Comparison of ENCODE assay signal across 19 cellular contexts in the genomic region with DNA sequence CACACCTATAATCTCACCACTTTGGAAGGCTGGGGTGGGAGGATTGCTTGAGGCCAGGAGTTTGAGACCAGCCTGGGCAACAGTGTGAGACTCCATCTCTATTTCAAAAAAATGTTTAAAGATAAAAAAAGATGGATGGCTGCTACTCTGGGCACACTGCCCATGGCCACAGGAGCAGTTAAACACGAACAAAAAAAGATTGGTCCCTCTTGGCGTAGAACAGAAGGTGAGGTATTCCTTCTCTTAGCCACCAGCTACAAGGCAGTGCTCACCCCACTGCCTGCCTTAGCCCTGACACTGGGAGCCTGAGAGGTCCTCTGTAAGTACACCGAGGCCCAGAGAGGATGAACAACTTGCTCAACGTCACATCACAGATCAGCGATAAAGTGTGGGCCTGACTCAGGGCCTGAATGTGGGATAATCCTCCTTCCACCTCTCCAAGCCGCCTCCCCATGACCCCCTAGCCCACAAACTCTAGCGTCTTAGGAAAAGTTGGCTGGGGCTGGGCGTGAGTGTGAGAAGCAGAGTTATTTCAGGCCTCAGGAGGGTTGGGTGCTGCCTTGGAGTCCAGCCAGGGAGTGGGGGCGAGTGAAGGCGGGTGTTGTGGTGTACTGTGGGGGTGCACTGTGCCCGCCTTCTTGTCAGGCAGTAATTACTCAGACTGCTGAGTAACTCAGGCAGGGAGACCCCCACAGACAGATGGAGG. TPM values are rescaled to one million over a fixed set of nuclear protein-coding genes. Genes with fewer than 3 reads are reported as not detected.
DNase-seq lines count a peak whose midpoint lies in the region; ATAC-seq lines count a peak whose summit lies in the region.
"Had no signal": no experiment of that assay in that cellular context is flagged by ENCODE, and none has a peak within 500 bp of the region (broad histone marks: within the 10 kb centered on the region; RNA-seq: fewer than 3 reads in every experiment).

No MANE protein-coding gene starts in this region.

- no peak overlapping the region for H3K4me2 ChIP-seq in mesendoderm (ENCODE audit: low read length)

- no peak overlapping the region for H3K27ac ChIP-seq in CD4-positive, CD25-positive, alpha-beta regulatory T cell (ENCODE audit: insufficient read depth, low read length, poor library complexity, severe bottlenecking)
- H3K27ac ChIP-seq in SK-N-MC (0 out of 2 replicates have a peak overlapping the region, but pooled peaks have one; percentile 8), mesendoderm (ENCODE audit: low read depth, low read length) (no peak overlapping the region)
- H3K27ac ChIP-seq: ovary, vagina had no signal

- H3K27ac Mint-ChIP-seq in CD4-positive, CD25-positive, alpha-beta regulatory T cell, result no peak overlapping the region
- H3K27ac Mint-ChIP-seq in naive thymus-derived CD8-positive, alpha-beta T cell, result peak overlapping the region in 1 of 10 donors; percentile 62
- H3K27ac Mint-ChIP-seq: activated B cell treated with CpG ODN at 0.5 μM for 24 hours had no signal

- H3K9me3 ChIP-seq in CD4-positive, CD25-positive, alpha-beta regulatory T cell (ENCODE audit: control insufficient read depth in 2 of 2, low read length in 2 of 2), result no peaks in the 10 kb centered on the region
- H3K9me3 ChIP-seq in SK-N-MC (ENCODE audit: low read depth, low read length), result no peaks in the 10 kb centered on the region
- H3K9me3 ChIP-seq: ovary, vagina had no signal

- no peak overlapping the region for H3K23ac ChIP-seq in mesendoderm (ENCODE audit: low read length)

- peaks cover 56% of the 10 kb centered on the region for H3K4me1 ChIP-seq in CD4-positive, CD25-positive, alpha-beta regulatory T cell (ENCODE audit: control insufficient read depth, insufficient read depth, low read length, poor library complexity, severe bottlenecking)
- no peaks in the 10 kb centered on the region for H3K4me1 ChIP-seq in mesendoderm (ENCODE audit: control insufficient read depth, low read depth, low read length)

- H3K9me3 Mint-ChIP-seq in CD4-positive, CD25-positive, alpha-beta regulatory T cell, result no peaks in the 10 kb centered on the region
- no peaks in the 10 kb centered on the region for H3K9me3 Mint-ChIP-seq in naive thymus-derived CD8-positive, alpha-beta T cell
- H3K9me3 Mint-ChIP-seq: activated B cell treated with CpG ODN at 0.5 μM for 24 hours had no signal

- no peaks in the 10 kb centered on the region for H3K79me2 ChIP-seq in mesendoderm (ENCODE audit: control insufficient read depth, insufficient read depth, low read length)

- peaks cover 53% of the 10 kb centered on the region for H3K27me3 Mint-ChIP-seq in CD4-positive, CD25-positive, alpha-beta regulatory T cell
- H3K27me3 Mint-ChIP-seq in naive thymus-derived CD8-positive, alpha-beta T cell, result peaks cover 4 to 28% (median 14%) of the 10 kb centered on the region in 5 donors

- H3K9ac ChIP-seq in SK-N-MC (ENCODE audit: insufficient read length) (no peak overlapping the region), mesendoderm (ENCODE audit: low read length) (no peak overlapping the region)

- ATAC-seq in CD4-positive, CD25-positive, alpha-beta regulatory T cell (ENCODE audit: low read depth in 2 of 2), result no peak
- no peak for ATAC-seq in naive thymus-derived CD8-positive, alpha-beta T cell
- ATAC-seq: esophagus mucosa, left colon had no signal

- H4K8ac ChIP-seq in mesendoderm (ENCODE audit: low read depth, low read length), result no peak overlapping the region

- H3K18ac ChIP-seq in mesendoderm (ENCODE audit: low read length), result no peak overlapping the region

- WGBS in mesendoderm (ENCODE audit: extremely low coverage, insufficient coverage, low lambda C conversion rate), result no CpG with 5 or more reads among the region's 11 CpGs

- no peak overlapping the region for H2BK120ac ChIP-seq in mesendoderm (ENCODE audit: low read depth, low read length)

- no peak overlapping the region for H4K5ac ChIP-seq in mesendoderm (ENCODE audit: low read length)

- no peak overlapping the region for H3K4ac ChIP-seq in mesendoderm (ENCODE audit: low read depth, low read length)

- peaks cover 8 to 36% (median 16%) of the 10 kb centered on the region in 4 donors for H3K4me1 Mint-ChIP-seq in CD4-positive, CD25-positive, alpha-beta regulatory T cell
- H3K4me1 Mint-ChIP-seq in naive thymus-derived CD8-positive, alpha-beta T cell, result peaks cover 16 to 41% (median 32%) of the 10 kb centered on the region in 4 donors

- H2AK5ac ChIP-seq in mesendoderm (ENCODE audit: low read length), result no peak overlapping the region

- DNase-seq in CD4-positive, CD25-positive, alpha-beta regulatory T cell, result no peak
- DNase-seq in SK-N-MC (ENCODE audit: low read depth, low spot score) (no peak), NCI-H748 treated with DMSO at 0.1 percent for 48 hours (lab: John Stamatoyannopoulos, UW) (no peak), mesendoderm (no peak)
- DNase-seq in naive thymus-derived CD8-positive, alpha-beta T cell, result no peak
- DNase-seq: activated B cell treated with CpG ODN at 0.5 μM for 24 hours; activated CD8-positive, alpha-beta memory T cell treated with anti-CD3 and anti-CD28 coated beads for 24 hours; Calu3; central memory CD4-positive, alpha-beta T cell; Kasumi-1; left colon; NCI-H1092; NCI-H524 treated with DMSO at 0.1 percent for 48 hours; SHP77 treated with DMSO at 0.1 percent for 48 hours had no signal

- H3K79me1 ChIP-seq in mesendoderm (ENCODE audit: low read length), result peaks cover 2% of the 10 kb centered on the region

- H3K56ac ChIP-seq in mesendoderm (ENCODE audit: low read length), result no peak overlapping the region

- H3K36me3 Mint-ChIP-seq in CD4-positive, CD25-positive, alpha-beta regulatory T cell, result no peaks in the 10 kb centered on the region
- H3K36me3 Mint-ChIP-seq in naive thymus-derived CD8-positive, alpha-beta T cell, result no peaks in the 10 kb centered on the region

- peaks cover 7% of the 10 kb centered on the region for H3K27me3 ChIP-seq in CD4-positive, CD25-positive, alpha-beta regulatory T cell (ENCODE audit: control insufficient read depth, insufficient read depth, low read length)
- peaks cover 18% of the 10 kb centered on the region for H3K27me3 ChIP-seq in mesendoderm (ENCODE audit: insufficient read depth, low read length, poor library complexity)
- H3K27me3 ChIP-seq: ovary, vagina had no signal

- no peaks in the 10 kb centered on the region for H3K36me3 ChIP-seq in CD4-positive, CD25-positive, alpha-beta regulatory T cell (ENCODE audit: control insufficient read depth, insufficient read depth, low read length)
- H3K36me3 ChIP-seq in SK-N-MC (ENCODE audit: insufficient read depth, low read length) (no peaks in the 10 kb centered on the region), mesendoderm (ENCODE audit: control insufficient read depth, insufficient read depth, low read length) (no peaks in the 10 kb centered on the region)
- H3K36me3 ChIP-seq: ovary, vagina had no signal

- POLR2A ChIA-PET in naive thymus-derived CD8-positive, alpha-beta T cell (lab: Charles Lee), result interaction anchor here (1.5 kb wide), 1 partner anchor 13 kb away, joined by 3 read pairs; no protein-coding TSS in a partner anchor

- H2BK5ac ChIP-seq in mesendoderm (ENCODE audit: low read length), result no peak overlapping the region

- no peak overlapping the region for H3K4me3 ChIP-seq in CD4-positive, CD25-positive, alpha-beta regulatory T cell (ENCODE audit: low read depth, low read length)
- H3K4me3 ChIP-seq in SK-N-MC (no peak overlapping the region), mesendoderm (ENCODE audit: low read length) (no peak overlapping the region)
- H3K4me3 ChIP-seq: ovary, vagina had no signal

- no peak overlapping the region for H2BK15ac ChIP-seq in mesendoderm (replicated peaks; ENCODE audit: low read depth)

- H3K4me3 Mint-ChIP-seq in CD4-positive, CD25-positive, alpha-beta regulatory T cell, result peak overlapping the region; percentile 36 to 84 (median 52)
- H3K4me3 Mint-ChIP-seq in naive thymus-derived CD8-positive, alpha-beta T cell, result peak overlapping the region in 7 of 10 donors; percentile 5 to 59 (median 45)
- H3K4me3 Mint-ChIP-seq: activated B cell treated with CpG ODN at 0.5 μM for 24 hours had no signal

RNA-seq across cellular contexts. Expression of a gene that starts 2.3 kb away (rescaled TPM):
- total RNA-seq in CD4-positive, CD25-positive, alpha-beta regulatory T cell, result 70.0 TPM
- 10 to 100 TPM; 32.4 to 40.4 (median 36.4) TPM for polyA plus RNA-seq in CD4-positive, CD25-positive, alpha-beta regulatory T cell
- total RNA-seq in naive thymus-derived CD8-positive, alpha-beta T cell, result 100 to 1,000 TPM; 124 TPM
- 10 to 100 TPM; 26.6 to 47.0 (median 35.5) TPM for polyA plus RNA-seq in naive thymus-derived CD8-positive, alpha-beta T cell
- 20.0 TPM for polyA plus RNA-seq in mesendoderm (2013, experiment 1 of 2)
- 19.3 TPM for polyA plus RNA-seq in mesendoderm (2013, experiment 2 of 2)

RNA-seq across cellular contexts. Expression of a gene that starts 2.5 kb away (rescaled TPM):
- total RNA-seq in CD4-positive, CD25-positive, alpha-beta regulatory T cell, result 0.35 TPM
- polyA plus RNA-seq in CD4-positive, CD25-positive, alpha-beta regulatory T cell, result under 1 TPM in 2 of 4 donors, not detected in 2; 0.14 to 0.28 TPM
- under 1 TPM; 0.41 to 0.57 TPM for total RNA-seq in naive thymus-derived CD8-positive, alpha-beta T cell
- under 1 TPM; 0.25 to 0.44 (median 0.35) TPM for polyA plus RNA-seq in naive thymus-derived CD8-positive, alpha-beta T cell
- 0.20 TPM for polyA plus RNA-seq in mesendoderm (2013, experiment 1 of 2)
- 0.14 TPM for polyA plus RNA-seq in mesendoderm (2013, experiment 2 of 2)
- total RNA-seq: activated B cell treated with CpG ODN at 0.5 μM for 24 hours, Calu3, mononuclear cell, OCI-LY7 had no signal

RNA-seq across cellular contexts. Expression of a gene that starts 14.1 kb away (rescaled TPM):
- 30.8 TPM for total RNA-seq in CD4-positive, CD25-positive, alpha-beta regulatory T cell
- 100 to 1,000 TPM in 1 of 4 donors, 10 to 100 TPM in 3; 64.3 to 106 (median 80.2) TPM for polyA plus RNA-seq in CD4-positive, CD25-positive, alpha-beta regulatory T cell
- total RNA-seq in naive thymus-derived CD8-positive, alpha-beta T cell, result 10 to 100 TPM; 30.8 to 32.6 TPM
- 10 to 100 TPM; 43.9 to 49.1 (median 45.8) TPM for polyA plus RNA-seq in naive thymus-derived CD8-positive, alpha-beta T cell
- 43.4 TPM for polyA plus RNA-seq in mesendoderm (2013, experiment 1 of 2)
- 43.4 TPM for polyA plus RNA-seq in mesendoderm (2013, experiment 2 of 2)

RNA-seq across cellular contexts. Expression of a gene that starts 27.2 kb away (rescaled TPM):
- 1.3 TPM for total RNA-seq in CD4-positive, CD25-positive, alpha-beta regulatory T cell
- under 1 TPM in 3 of 4 donors, not detected in 1; 0.14 to 0.75 (median 0.54) TPM for polyA plus RNA-seq in CD4-positive, CD25-positive, alpha-beta regulatory T cell
- total RNA-seq in naive thymus-derived CD8-positive, alpha-beta T cell, result 1 to 10 TPM; 1.5 to 1.6 TPM
- polyA plus RNA-seq in naive thymus-derived CD8-positive, alpha-beta T cell, result under 1 TPM in 2 of 3 donors, not detected in 1; 0.08 to 0.10 TPM
- 0.10 TPM for polyA plus RNA-seq in mesendoderm (2013, experiment 1 of 2)
- 0.10 TPM for polyA plus RNA-seq in mesendoderm (2013, experiment 2 of 2)
